ENCODE assay signal across 9 cellular contexts in the genomic region with DNA sequence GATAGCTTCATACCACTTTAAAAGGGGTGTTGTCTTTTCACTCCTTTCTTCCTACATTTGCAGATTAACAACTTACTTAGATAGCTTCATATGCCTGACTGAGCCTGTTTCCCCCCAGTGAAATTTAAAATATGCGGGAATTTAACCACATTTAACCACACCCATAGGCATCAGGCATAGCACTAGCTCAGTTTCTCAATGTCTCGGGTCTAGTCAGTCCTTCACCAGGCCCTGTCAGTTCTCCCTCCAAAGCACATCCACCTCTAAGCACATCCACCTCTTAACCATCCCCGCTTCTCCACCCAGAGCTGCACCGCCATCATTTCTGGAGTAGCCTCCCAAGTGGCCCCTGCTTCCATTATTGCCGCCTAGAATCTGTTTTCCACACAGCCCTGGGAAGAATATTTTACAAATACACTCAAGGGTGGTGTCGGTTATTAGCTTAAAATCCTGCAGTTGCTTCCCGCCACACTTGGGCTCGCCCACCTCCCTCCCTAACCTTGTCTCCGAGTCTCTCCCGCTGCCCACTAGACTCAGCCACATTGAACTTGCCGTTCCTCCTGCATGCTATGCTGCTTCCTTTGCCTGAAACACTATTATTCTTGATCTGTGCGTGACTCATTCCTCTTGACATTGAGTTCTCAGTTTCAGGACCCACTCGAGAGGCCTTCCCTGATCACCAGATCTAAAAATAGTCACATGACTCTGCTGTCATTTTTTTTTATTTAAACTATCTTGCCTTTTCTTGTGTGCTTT.
DNase-seq lines count a peak whose midpoint lies in the region; ATAC-seq, FAIRE-seq and TF ChIP-seq lines count a peak whose summit lies in the region.
"Had no signal": no experiment of that assay in that cellular context is flagged by ENCODE, and none has a peak within 500 bp of the region (broad histone marks: within the 10 kb centered on the region; RNA-seq: fewer than 3 reads in every experiment).

No MANE protein-coding gene starts in this region.

- CTCF ChIA-PET in CD8-positive, alpha-beta memory T cell (lab: Charles Lee), result interaction anchor here (0.8 to 8.7 kb wide), 14 partner anchors 8 to 181 kb away, joined by 3 to 149 read pairs (median 6); no protein-coding TSS in a partner anchor

- ATAC-seq in GM19351 (IDR thresholded peaks at IDR 0.05; ENCODE audit: unreplicated experiment), result peak; percentile 80
- ATAC-seq in HG03520 (IDR thresholded peaks at IDR 0.05; ENCODE audit: unreplicated experiment), result peak; percentile 52

- no peaks in the 10 kb centered on the region for H3K9me3 Mint-ChIP-seq in CD8-positive, alpha-beta memory T cell
- H3K9me3 Mint-ChIP-seq: IgD-negative memory B cell had no signal

- DNase-seq in COLO668 (lab: John Stamatoyannopoulos, UW; ENCODE audit: unreplicated experiment), result peak; percentile 15
- DNase-seq in activated T-cell treated with anti-CD3 and anti-CD28 coated beads, Interleukin-2, amount 50 U/mL, for 48 hours, result peak; percentile 35 to 45
- no peak for DNase-seq in kidney
- no peak for DNase-seq in activated gamma-delta T cell (lab: John Stamatoyannopoulos, UW)
- no peak for DNase-seq in cerebellar cortex (ENCODE audit: low spot score)
- DNase-seq in CD8-positive, alpha-beta memory T cell, result no peak

- H3K4me1 Mint-ChIP-seq in CD8-positive, alpha-beta memory T cell, result peaks cover 4 to 11% (median 4%) of the 10 kb centered on the region in 3 donors

- peaks cover 2 to 13% of the 10 kb centered on the region in 2 donors for H3K27me3 Mint-ChIP-seq in CD8-positive, alpha-beta memory T cell

- intact Hi-C loops in kidney (cut with DNase I), result loop anchor here (10.0 kb wide), 1 partner anchor 180 kb away; no protein-coding TSS in a partner anchor

- no peaks in the 10 kb centered on the region for H3K36me3 Mint-ChIP-seq in CD8-positive, alpha-beta memory T cell

- H3K27ac Mint-ChIP-seq in CD8-positive, alpha-beta memory T cell, result peak overlapping the region in 2 of 8 donors; percentile 38 to 80
- H3K27ac Mint-ChIP-seq: IgD-negative memory B cell had no signal

- H3K4me1 ChIP-seq in kidney (ENCODE audit: control insufficient read depth in 1 of 2, insufficient read depth in 1 of 2, low read depth in 1 of 2, low read length in 2 of 2), result peaks cover 30 to 33% of the 10 kb centered on the region in 2 donors
- no peaks in the 10 kb centered on the region for H3K4me1 ChIP-seq in CD8-positive, alpha-beta memory T cell (ENCODE audit: insufficient read depth, low read length)

- no peak overlapping the region for H3K4me3 ChIP-seq in kidney (ENCODE audit: low read length in 2 of 2)
- H3K4me3 ChIP-seq in CD8-positive, alpha-beta memory T cell (ENCODE audit: low read length), result no peak overlapping the region

- peaks cover 5 to 15% of the 10 kb centered on the region in 2 donors for H3K36me3 ChIP-seq in kidney (ENCODE audit: control insufficient read depth in 1 of 2, insufficient read depth in 2 of 2, low read length in 2 of 2)
- no peaks in the 10 kb centered on the region for H3K36me3 ChIP-seq in CD8-positive, alpha-beta memory T cell (ENCODE audit: insufficient read depth, low read length)

- POLR2A ChIA-PET in CD8-positive, alpha-beta memory T cell (lab: Charles Lee), result interaction anchor here (0.8 kb wide), 1 partner anchor 65 kb away, joined by 3 read pairs; no protein-coding TSS in a partner anchor

- H3K9ac ChIP-seq in kidney (ENCODE audit: low read length in 2 of 2), result no peak overlapping the region

- no peak overlapping the region for H3K4me3 Mint-ChIP-seq in CD8-positive, alpha-beta memory T cell
- H3K4me3 Mint-ChIP-seq: IgD-negative memory B cell had no signal

- H3K9me3 ChIP-seq in kidney (ENCODE audit: control insufficient read depth in 1 of 2, low read length in 2 of 2), result no peaks in the 10 kb centered on the region
- no peaks in the 10 kb centered on the region for H3K9me3 ChIP-seq in CD8-positive, alpha-beta memory T cell (ENCODE audit: low read length)

- no peaks in the 10 kb centered on the region for H3K27me3 ChIP-seq in CD8-positive, alpha-beta memory T cell (ENCODE audit: insufficient read depth, low read length, poor library complexity, severe bottlenecking)

- peak overlapping the region; percentile 54 to 63 for H3K27ac ChIP-seq in kidney (ENCODE audit: low read depth in 2 of 2, low read length in 2 of 2)
- no peak overlapping the region for H3K27ac ChIP-seq in CD8-positive, alpha-beta memory T cell (ENCODE audit: low read depth, low read length)

- no peak for FAIRE-seq in kidney (lab: Jason Lieb, UNC)

- TF ChIP-seq CTCF in kidney (IDR thresholded peaks at IDR 0.05; ENCODE audit: borderline replicate concordance, extremely low read depth, insufficient read depth), result no peak

Comparison
In these comparisons a context has a peak if more than half of its experiments do, and no peak if none do; other contexts are left out.
1. DNase-seq: peak in COLO668 (single experiment) and activated T-cell treated with anti-CD3 and anti-CD28 coated beads, Interleukin-2, amount 50 U/mL, for 48 hours (2 of 2); none in kidney (single experiment), activated gamma-delta T cell (single experiment), cerebellar cortex (single experiment) and CD8-positive, alpha-beta memory T cell (0 of 5).